Comparison of ENCODE assay signal across 25 cellular contexts in genomic region chr4:80711956-80712355, GRCh38.
"Had no signal": no experiment of that assay in that cellular context is flagged by ENCODE, and none has a peak within 500 bp of the region (broad histone marks: within the 10 kb centered on the region; RNA-seq: fewer than 3 reads in every experiment).

No MANE protein-coding gene starts in this region.

- H3K4me2 ChIP-seq: PC-9 had no signal

- H3K27ac Mint-ChIP-seq: activated CD4-positive, alpha-beta T cell treated with anti-CD3 and anti-CD28 coated beads, Interleukin-2, amount 10 ng/mL, durations not matched to agents 24 days and 14 days; activated CD8-positive, alpha-beta T cell treated with anti-CD3 and anti-CD28 coated beads for 36 hours; activated naive CD4-positive, alpha-beta T cell treated with anti-CD3 and anti-CD28 coated beads, Interleukin-2, amount 50 U/mL, for 24 hours; activated naive CD8-positive, alpha-beta T cell treated with anti-CD3 and anti-CD28 coated beads, Interleukin-2, amount 10 ng/mL, durations not matched to agents 7 days and 5 days; activated T-cell treated with anti-CD3 and anti-CD28 coated beads, Interleukin-2, amount 50 U/mL, for 72 hours; activated T-helper 17 cell treated with anti-CD3 and anti-CD28 coated beads, Interleukin-2, amount 50 U/mL, for 72 hours had no signal

- H3K36me3 Mint-ChIP-seq: activated naive CD4-positive, alpha-beta T cell treated with anti-CD3 and anti-CD28 coated beads, Interleukin-2, amount 50 U/mL, for 24 hours had no signal

- H3K4me3 ChIP-seq: adrenal gland, body of pancreas, breast epithelium, PC-9 had no signal

- H3K27ac ChIP-seq: adrenal gland, body of pancreas, breast epithelium, PC-9 had no signal

- H3K9me3 ChIP-seq: adrenal gland, body of pancreas, breast epithelium had no signal

- H3K4me1 Mint-ChIP-seq: activated CD4-positive, alpha-beta T cell treated with anti-CD3 and anti-CD28 coated beads, Interleukin-2, amount 10 ng/mL, durations not matched to agents 24 days and 14 days had no signal

- H2AFZ ChIP-seq: PC-9 had no signal

- DNase-seq: activated CD4-positive, alpha-beta T cell treated with anti-CD3 and anti-CD28 coated beads, Interleukin-2, amount 10 ng/mL, durations not matched to agents 24 days and 14 days; activated CD4-positive, alpha-beta T cell treated with anti-CD3 and anti-CD28 coated beads, Interleukin-2, amount 50 U/mL, for 4 hours; activated CD8-positive, alpha-beta T cell treated with anti-CD3 and anti-CD28 coated beads for 36 hours; activated effector memory CD4-positive, alpha-beta T cell treated with anti-CD3 and anti-CD28 coated beads, Interleukin-2, amount 50 U/mL, for 16 hours; activated naive CD4-positive, alpha-beta T cell; activated naive CD8-positive, alpha-beta T cell treated with anti-CD3 and anti-CD28 coated beads, Interleukin-2, amount 10 ng/mL, durations not matched to agents 7 days and 5 days; activated T-cell treated with anti-CD3 and anti-CD28 coated beads, Interleukin-2, amount 50 U/mL, for 1 hour; activated T-cell treated with anti-CD3 and anti-CD28 coated beads, Interleukin-2, amount 50 U/mL, for 72 hours; adrenal gland; body of pancreas; Kasumi-1; MM.1S; MV-4-11; NCI-H1092; NCI-H1436 treated with DMSO at 0.1 percent for 48 hours; NCI-H1694 treated with DMSO at 0.1 percent for 48 hours; NCI-H2029; NCI-H345; NCI-H526; NCI-H774; PC-9; Right ventricle myocardium superior had no signal

- H3K4me3 Mint-ChIP-seq: activated CD4-positive, alpha-beta T cell treated with anti-CD3 and anti-CD28 coated beads, Interleukin-2, amount 10 ng/mL, durations not matched to agents 24 days and 14 days; activated CD8-positive, alpha-beta T cell treated with anti-CD3 and anti-CD28 coated beads for 36 hours; activated naive CD4-positive, alpha-beta T cell treated with anti-CD3 and anti-CD28 coated beads, Interleukin-2, amount 50 U/mL, for 24 hours; activated naive CD8-positive, alpha-beta T cell treated with anti-CD3 and anti-CD28 coated beads, Interleukin-2, amount 10 ng/mL, durations not matched to agents 7 days and 5 days; activated T-cell treated with anti-CD3 and anti-CD28 coated beads, Interleukin-2, amount 50 U/mL, for 72 hours; activated T-helper 17 cell treated with anti-CD3 and anti-CD28 coated beads, Interleukin-2, amount 50 U/mL, for 72 hours had no signal

- H3K4me1 ChIP-seq: adrenal gland, body of pancreas, breast epithelium had no signal

- ATAC-seq: activated CD8-positive, alpha-beta T cell treated with anti-CD3 and anti-CD28 coated beads for 36 hours; activated T-helper 17 cell treated with anti-CD3 and anti-CD28 coated beads, Interleukin-2, amount 50 U/mL, for 72 hours; body of pancreas had no signal

- H3K36me3 ChIP-seq: adrenal gland, breast epithelium had no signal

- H3K9me3 Mint-ChIP-seq: activated CD4-positive, alpha-beta T cell treated with anti-CD3 and anti-CD28 coated beads, Interleukin-2, amount 10 ng/mL, durations not matched to agents 24 days and 14 days; activated CD8-positive, alpha-beta T cell treated with anti-CD3 and anti-CD28 coated beads for 36 hours; activated naive CD4-positive, alpha-beta T cell treated with anti-CD3 and anti-CD28 coated beads, Interleukin-2, amount 50 U/mL, for 24 hours; activated T-cell treated with anti-CD3 and anti-CD28 coated beads, Interleukin-2, amount 50 U/mL, for 72 hours; activated T-helper 17 cell treated with anti-CD3 and anti-CD28 coated beads, Interleukin-2, amount 50 U/mL, for 72 hours had no signal

- H3K27me3 ChIP-seq: adrenal gland, body of pancreas, breast epithelium had no signal
